ENCODE assay signal across 16 cellular contexts in genomic region chr2:236240228-236240990, GRCh38. TPM values are rescaled to one million over a fixed set of nuclear protein-coding genes. Genes with fewer than 3 reads are reported as not detected.
DNase-seq lines count a peak whose midpoint lies in the region; ATAC-seq, FAIRE-seq and TF ChIP-seq lines count a peak whose summit lies in the region.
"Had no signal": no experiment of that assay in that cellular context is flagged by ENCODE, and none has a peak within 500 bp of the region (broad histone marks: within the 10 kb centered on the region; RNA-seq: fewer than 3 reads in every experiment).

No MANE protein-coding gene starts in this region.

- peak; percentile 14 to 51 for TF ChIP-seq POLR2A in gastrocnemius medialis (IDR thresholded peaks at IDR 0.05)

- no peaks in the 10 kb centered on the region for H3K36me3 Mint-ChIP-seq in astrocyte (ENCODE audit: low read depth, unreplicated experiment)
- H3K36me3 Mint-ChIP-seq: CD4-positive, CD25-positive, alpha-beta regulatory T cell had no signal

- peak overlapping the region; percentile 3 for H3K4me2 ChIP-seq in astrocyte (ENCODE audit: low read length)

- no peak for FAIRE-seq in astrocyte (lab: Jason Lieb, UNC)

- DNase-seq in GM04503 (ENCODE audit: low read depth) (peak; percentile 77), astrocyte (ENCODE audit: low read depth) (peak; percentile 51), right cardiac atrium (peak; percentile 27 to 75 (median 70)), gastrocnemius medialis (peak; percentile 85 to 90), D341Med (ENCODE audit: low spot score) (no peak), SW480 (ENCODE audit: low spot score) (no peak)
- DNase-seq: activated CD4-positive, alpha-beta T cell treated with anti-CD3 and anti-CD28 coated beads for 1 hour; activated T-cell treated with anti-CD3 and anti-CD28 coated beads, Interleukin-2, amount 50 U/mL, for 4 hours; CD4-positive, CD25-positive, alpha-beta regulatory T cell; Karpas-422; NCI-H2029 treated with DMSO at 0.1 percent for 48 hours; stimulated activated CD4-positive, alpha-beta T cell treated with anti-CD3 and anti-CD28 coated beads, Interleukin-4, amount 100 ng/mL, for 24 hours had no signal

- H3K27me3 Mint-ChIP-seq in astrocyte (ENCODE audit: low read depth, unreplicated experiment) = peaks cover 54% of the 10 kb centered on the region

- H4K20me1 ChIP-seq in astrocyte (ENCODE audit: insufficient read depth, low read length) = no peaks in the 10 kb centered on the region

- intact Hi-C loops in right cardiac atrium (cut with DNase I) = no loop called here
- intact Hi-C loops in gastrocnemius medialis (cut with DNase I; ENCODE audit: low total_unique reads) = loop anchor here (1.0 to 10.0 kb wide), 4 partner anchors 24 to 1394 kb away; partner anchors contain the start of gene ASB18

- H2AFZ ChIP-seq in astrocyte (ENCODE audit: low read depth, low read length) = no peak overlapping the region

- peaks cover 2% of the 10 kb centered on the region for H3K9me3 Mint-ChIP-seq in astrocyte (ENCODE audit: unreplicated experiment)
- H3K9me3 Mint-ChIP-seq: activated T-cell treated with anti-CD3 and anti-CD28 coated beads, Interleukin-2, amount 50 U/mL, for 4 hours; stimulated activated naive CD8-positive, alpha-beta T cell treated with anti-CD3 and anti-CD28 coated beads, Interleukin-15, Interleukin-2, amounts not matched to agents 100 ng/mL and 50 ng/mL, for 24 hours had no signal

- no peak for TF ChIP-seq CTCF in astrocyte (IDR thresholded peaks at IDR 0.05; ENCODE audit: insufficient read depth, low read depth, low read length)
- no peak for TF ChIP-seq CTCF in gastrocnemius medialis (IDR thresholded peaks at IDR 0.05 in 4 of 5, conservative IDR thresholded peaks at IDR 0.05 in 1 of 5)

- H3K27ac Mint-ChIP-seq in astrocyte (ENCODE audit: unreplicated experiment) = no peak overlapping the region
- H3K27ac Mint-ChIP-seq: CD4-positive, CD25-positive, alpha-beta regulatory T cell; progenitor cell of endocrine pancreas; stimulated activated naive CD8-positive, alpha-beta T cell treated with anti-CD3 and anti-CD28 coated beads, Interleukin-15, Interleukin-2, amounts not matched to agents 100 ng/mL and 50 ng/mL, for 24 hours had no signal

- 47% methylated on average over 15 of the region's 15 CpGs for WGBS in right cardiac atrium

- H3K27me3 ChIP-seq in astrocyte (ENCODE audit: insufficient read depth, low read length) (peaks cover 23% of the 10 kb centered on the region), right cardiac atrium (ENCODE audit: control insufficient read depth, insufficient read depth) (no peaks in the 10 kb centered on the region), gastrocnemius medialis (peaks cover 0 to 12% (median 0%) of the 10 kb centered on the region in 3 donors)

- no peak overlapping the region for H3K4me3 ChIP-seq in astrocyte (ENCODE audit: insufficient read depth, low read depth, low read length)
- no peak overlapping the region for H3K4me3 ChIP-seq in right cardiac atrium (ENCODE audit: low read length)
- H3K4me3 ChIP-seq in gastrocnemius medialis = peak overlapping the region in 3 of 4 donors; percentile 5 to 22 (median 16)

- H3K4me1 ChIP-seq in astrocyte (ENCODE audit: insufficient read depth, low read length) (peaks cover 8% of the 10 kb centered on the region), right cardiac atrium (ENCODE audit: control insufficient read depth, insufficient read depth, low read length) (no peaks in the 10 kb centered on the region), gastrocnemius medialis (peaks cover 23 to 45% of the 10 kb centered on the region in 2 donors)

- H3K36me3 ChIP-seq in astrocyte (ENCODE audit: insufficient read depth, low read length) = no peaks in the 10 kb centered on the region
- no peaks in the 10 kb centered on the region for H3K36me3 ChIP-seq in gastrocnemius medialis

- no peaks in the 10 kb centered on the region for H3K79me2 ChIP-seq in astrocyte (ENCODE audit: insufficient read depth, low read length)

- H3K9me3 ChIP-seq in astrocyte (ENCODE audit: insufficient read depth, low read depth, low read length) (no peaks in the 10 kb centered on the region), right cardiac atrium (ENCODE audit: control insufficient read depth, low read length) (no peaks in the 10 kb centered on the region), gastrocnemius medialis (no peaks in the 10 kb centered on the region)

- in situ Hi-C loops in gastrocnemius medialis (cut with MboI; ENCODE audit: low sequenced_read_pairs in 4 of 4) = no loop called here

- peaks cover 9% of the 10 kb centered on the region for H3K4me1 Mint-ChIP-seq in astrocyte (ENCODE audit: low read depth, unreplicated experiment)

- ATAC-seq in right cardiac atrium (peak; percentile 70 to 75), gastrocnemius medialis (peak; percentile 88 to 90), HG02798 (IDR thresholded peaks at IDR 0.05; ENCODE audit: poor library complexity, unreplicated experiment) (no peak), GM18907 (IDR thresholded peaks at IDR 0.05; ENCODE audit: unreplicated experiment) (no peak)
- ATAC-seq: activated T-cell treated with anti-CD3 and anti-CD28 coated beads, Interleukin-2, amount 50 U/mL, for 4 hours had no signal

- no peak overlapping the region for H3K27ac ChIP-seq in astrocyte (ENCODE audit: low read depth, low read length)
- peak overlapping the region; percentile 95 for H3K27ac ChIP-seq in right cardiac atrium (ENCODE audit: low read length)
- peak overlapping the region; percentile 77 to 90 (median 86) for H3K27ac ChIP-seq in gastrocnemius medialis

- no peak overlapping the region for H3K4me3 Mint-ChIP-seq in astrocyte (ENCODE audit: unreplicated experiment)
- H3K4me3 Mint-ChIP-seq: activated T-cell treated with anti-CD3 and anti-CD28 coated beads, Interleukin-2, amount 50 U/mL, for 4 hours; CD4-positive, CD25-positive, alpha-beta regulatory T cell; stimulated activated naive CD8-positive, alpha-beta T cell treated with anti-CD3 and anti-CD28 coated beads, Interleukin-15, Interleukin-2, amounts not matched to agents 100 ng/mL and 50 ng/mL, for 24 hours had no signal

- no peak overlapping the region for H3K9ac ChIP-seq in astrocyte (ENCODE audit: low read length)

RNA-seq across cellular contexts. Expression of gene ASB18, which starts 23.8 kb away (rescaled TPM):
- total RNA-seq in astrocyte (not detected in 2 replicates), right cardiac atrium (1 to 10 TPM; 1.1 to 5.3 (median 3.0) TPM), gastrocnemius medialis (under 1 TPM in 2 of 4 donors, not detected in 2; 0.16 to 0.17 TPM)
- polyA plus RNA-seq in right cardiac atrium = 1.2 TPM
- total RNA-seq: activated T-cell treated with anti-CD3 and anti-CD28 coated beads, Interleukin-2, amount 50 U/mL, for 4 hours; CD4-positive, CD25-positive, alpha-beta regulatory T cell; progenitor cell of endocrine pancreas had no signal
- polyA plus RNA-seq: CD4-positive, CD25-positive, alpha-beta regulatory T cell had no signal

Comparison
In these comparisons a context has a peak if more than half of its experiments do, and no peak if none do; other contexts are left out.
1. DNase-seq: peak in GM04503 (single experiment), astrocyte (single experiment), right cardiac atrium (3 of 3) and gastrocnemius medialis (2 of 2); none in D341Med (single experiment) and SW480 (single experiment).
2. H3K4me3 ChIP-seq: peak in gastrocnemius medialis (3 of 4); none in astrocyte (single experiment) and right cardiac atrium (single experiment).
3. ATAC-seq: peak in right cardiac atrium (2 of 2) and gastrocnemius medialis (2 of 2); none in HG02798 (single experiment) and GM18907 (single experiment).